Comparison of ENCODE assay signal across 14 cellular contexts in the genomic region with DNA sequence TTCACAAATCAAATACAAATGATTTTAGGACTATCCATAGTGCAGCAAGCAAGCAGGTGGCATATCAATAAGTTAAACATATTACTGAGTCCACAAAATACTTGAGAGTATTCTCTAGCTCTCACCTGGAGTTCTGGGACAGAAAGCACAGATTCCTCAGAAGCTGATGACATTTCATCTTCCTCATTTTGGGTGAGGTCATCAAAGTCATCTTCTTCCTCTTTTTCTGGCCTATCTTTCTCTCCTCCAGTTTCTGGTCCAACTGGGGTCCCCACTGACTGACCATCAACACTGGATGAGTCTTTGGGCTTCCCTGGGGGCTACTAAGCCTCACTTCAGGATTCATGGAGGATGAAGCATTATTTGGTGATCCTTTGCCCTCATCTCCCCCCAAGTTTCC.
"Had no signal": no experiment of that assay in that cellular context is flagged by ENCODE, and none has a peak within 500 bp of the region (broad histone marks: within the 10 kb centered on the region; RNA-seq: fewer than 3 reads in every experiment).

No MANE protein-coding gene starts in this region.

- H3K27me3 ChIP-seq: breast epithelium, esophagus muscularis mucosa, ovary, thyroid gland, uterus had no signal

- H3K4me3 ChIP-seq: breast epithelium, esophagus muscularis mucosa, ovary, thyroid gland, uterus had no signal

- H3K9me3 ChIP-seq: breast epithelium, esophagus muscularis mucosa, ovary, thyroid gland, uterus had no signal

- H3K4me1 ChIP-seq: thyroid gland had no signal

- DNase-seq: activated CD4-positive, alpha-beta T cell treated with anti-CD3 and anti-CD28 coated beads for 1 hour; activated CD4-positive, alpha-beta T cell treated with anti-CD3 and anti-CD28 coated beads, Interleukin-2, amount 50 U/mL, for 48 hours; activated CD8-positive, alpha-beta memory T cell treated with anti-CD3 and anti-CD28 coated beads, Interleukin-2, amount 10 ng/mL, durations not matched to agents 7 days and 5 days; activated effector memory CD4-positive, alpha-beta T cell treated with anti-CD3 and anti-CD28 coated beads, Interleukin-2, amount 50 U/mL, for 16 hours; activated naive CD8-positive, alpha-beta T cell treated with anti-CD3 and anti-CD28 coated beads for 36 hours; activated T-cell treated with anti-CD3 and anti-CD28 coated beads, Interleukin-2, amount 50 U/mL, for 24 hours; anterior cingulate cortex; hypothalamus; kidney glomerular epithelial cell; ovary; thyroid gland; uterus had no signal

- H3K27ac ChIP-seq: esophagus muscularis mucosa, ovary, thyroid gland, uterus had no signal

- H3K36me3 ChIP-seq: breast epithelium, esophagus muscularis mucosa, ovary, thyroid gland, uterus had no signal

- ATAC-seq: activated CD8-positive, alpha-beta memory T cell treated with anti-CD3 and anti-CD28 coated beads, Interleukin-2, amount 10 ng/mL, durations not matched to agents 7 days and 5 days had no signal
